Comparison of ENCODE assay signal across 27 cellular contexts in genomic region chr11:102853956-102854355, GRCh38. TPM values are rescaled to one million over a fixed set of nuclear protein-coding genes. Genes with fewer than 3 reads are reported as not detected.
DNase-seq lines count a peak whose midpoint lies in the region; ATAC-seq and TF ChIP-seq lines count a peak whose summit lies in the region.
"Had no signal": no experiment of that assay in that cellular context is flagged by ENCODE, and none has a peak within 500 bp of the region (broad histone marks: within the 10 kb centered on the region; RNA-seq: fewer than 3 reads in every experiment).

No MANE protein-coding gene starts in this region.

- peaks cover 33% of the 10 kb centered on the region for H3K4me1 Mint-ChIP-seq in MCF 10A (ENCODE audit: insufficient read depth, unreplicated experiment)
- no peaks in the 10 kb centered on the region for H3K4me1 Mint-ChIP-seq in activated CD4-positive, alpha-beta memory T cell treated with anti-CD3 and anti-CD28 coated beads, Interleukin-2, amount 10 ng/mL, durations not matched to agents 7 days and 5 days
- H3K4me1 Mint-ChIP-seq: CD4-positive, alpha-beta memory T cell; GM23338 had no signal

- intact Hi-C loops in MCF 10A (cut with micrococcal nuclease) (no loop called here), breast epithelium (cut with DNase I; ENCODE audit: low total_unique reads) (no loop called here)

- no peak overlapping the region for H3K4me3 ChIP-seq in breast epithelium
- H3K4me3 ChIP-seq in mucosa of stomach (ENCODE audit: low read length), result no peak overlapping the region
- H3K4me3 ChIP-seq: BLaER1, GM23338, HAP-1 had no signal

- H3K4me1 ChIP-seq in breast epithelium (no peaks in the 10 kb centered on the region), mucosa of stomach (ENCODE audit: control insufficient read depth, insufficient read depth, low read length) (peaks cover 40% of the 10 kb centered on the region)
- H3K4me1 ChIP-seq: BLaER1, Caco-2, HAP-1 had no signal

- ATAC-seq in esophagus mucosa (peak; percentile 93), HG03378 (IDR thresholded peaks at IDR 0.05; ENCODE audit: unreplicated experiment) (no peak)
- ATAC-seq: GM23338 had no signal

- no TSS peak for BruUV-seq in MCF 10A (replicated peaks; lab: Mats Ljungman, UMichigan)

- H3K36me3 ChIP-seq in breast epithelium, result no peaks in the 10 kb centered on the region
- no peaks in the 10 kb centered on the region for H3K36me3 ChIP-seq in mucosa of stomach (ENCODE audit: control insufficient read depth, insufficient read depth, low read length)
- H3K36me3 ChIP-seq: BLaER1, HAP-1 had no signal

- CTCF ChIA-PET in MCF 10A (lab: Yijun Ruan, JAX), result no interaction called here
- CTCF ChIA-PET in activated CD4-positive, alpha-beta memory T cell treated with anti-CD3 and anti-CD28 coated beads, Interleukin-2, amount 10 ng/mL, durations not matched to agents 7 days and 5 days (lab: Charles Lee), result no interaction called here

- H3K27me3 ChIP-seq in breast epithelium (no peaks in the 10 kb centered on the region), mucosa of stomach (ENCODE audit: control insufficient read depth, insufficient read depth, low read length) (no peaks in the 10 kb centered on the region)
- H3K27me3 ChIP-seq: BLaER1 had no signal

- TF ChIP-seq CTCF in MCF 10A (IDR thresholded peaks at IDR 0.05; ENCODE audit: unreplicated experiment) (no peak), breast epithelium (IDR thresholded peaks at IDR 0.05) (no peak)

- H3K27ac ChIP-seq in breast epithelium, result no peak overlapping the region
- H3K27ac ChIP-seq: 22Rv1, BLaER1, HL-60, KMS-11 had no signal

- H3K36me3 Mint-ChIP-seq in MCF 10A (ENCODE audit: insufficient read depth, unreplicated experiment), result no peaks in the 10 kb centered on the region
- H3K36me3 Mint-ChIP-seq in activated CD4-positive, alpha-beta memory T cell treated with anti-CD3 and anti-CD28 coated beads, Interleukin-2, amount 10 ng/mL, durations not matched to agents 7 days and 5 days (ENCODE audit: low read depth), result no peaks in the 10 kb centered on the region
- H3K36me3 Mint-ChIP-seq: CD4-positive, alpha-beta memory T cell had no signal

- no peaks in the 10 kb centered on the region for H3K27me3 Mint-ChIP-seq in MCF 10A (ENCODE audit: insufficient read depth, unreplicated experiment)
- H3K27me3 Mint-ChIP-seq in activated CD4-positive, alpha-beta memory T cell treated with anti-CD3 and anti-CD28 coated beads, Interleukin-2, amount 10 ng/mL, durations not matched to agents 7 days and 5 days, result peaks cover 5% of the 10 kb centered on the region

- no peaks in the 10 kb centered on the region for H3K9me3 Mint-ChIP-seq in MCF 10A (ENCODE audit: unreplicated experiment)
- H3K9me3 Mint-ChIP-seq in activated CD4-positive, alpha-beta memory T cell treated with anti-CD3 and anti-CD28 coated beads, Interleukin-2, amount 10 ng/mL, durations not matched to agents 7 days and 5 days, result no peaks in the 10 kb centered on the region
- H3K9me3 Mint-ChIP-seq: GM23338 had no signal

- H3K9ac ChIP-seq in mucosa of stomach (ENCODE audit: low read length), result peak overlapping the region; percentile 50
- H3K9ac ChIP-seq: BLaER1, KMS-11 had no signal

- H3K27ac Mint-ChIP-seq in MCF 10A (ENCODE audit: low read depth, unreplicated experiment), result peak overlapping the region; percentile 3
- H3K27ac Mint-ChIP-seq in activated CD4-positive, alpha-beta memory T cell treated with anti-CD3 and anti-CD28 coated beads, Interleukin-2, amount 10 ng/mL, durations not matched to agents 7 days and 5 days, result no peak overlapping the region
- H3K27ac Mint-ChIP-seq: CD4-positive, alpha-beta memory T cell; GM23338 had no signal

- DNase-seq in MCF 10A (ENCODE audit: unreplicated experiment) (peak; percentile 53), breast epithelium (ENCODE audit: low spot score in 2 of 2) (no peak), NCI-H2029 treated with DMSO at 0.1 percent for 48 hours (lab: John Stamatoyannopoulos, UW) (no peak), DMS79 treated with DMSO at 0.1 percent for 48 hours (lab: John Stamatoyannopoulos, UW) (no peak)
- DNase-seq in activated CD4-positive, alpha-beta memory T cell treated with anti-CD3 and anti-CD28 coated beads, Interleukin-2, amount 10 ng/mL, durations not matched to agents 7 days and 5 days, result no peak
- DNase-seq: ACHN; Caco-2; CD4-positive, alpha-beta memory T cell; IMR-90; NCI-H1105; NCI-H146; NCI-H2029; NCI-H2171; NCI-H524 treated with DMSO at 0.1 percent for 48 hours; NCI-H82; SHP77 had no signal

- no peak overlapping the region for H3K4me3 Mint-ChIP-seq in MCF 10A (ENCODE audit: unreplicated experiment)
- H3K4me3 Mint-ChIP-seq in activated CD4-positive, alpha-beta memory T cell treated with anti-CD3 and anti-CD28 coated beads, Interleukin-2, amount 10 ng/mL, durations not matched to agents 7 days and 5 days, result no peak overlapping the region
- H3K4me3 Mint-ChIP-seq: CD4-positive, alpha-beta memory T cell; GM23338 had no signal

- H3K9me3 ChIP-seq in breast epithelium, result no peaks in the 10 kb centered on the region
- no peaks in the 10 kb centered on the region for H3K9me3 ChIP-seq in mucosa of stomach (ENCODE audit: control insufficient read depth, low read length)
- H3K9me3 ChIP-seq: BLaER1, Caco-2, HAP-1 had no signal

- POLR2A ChIA-PET in MCF 10A (lab: Yijun Ruan, JAX), result interaction anchor here (1.0 kb wide), 1 partner anchor 92 kb away, joined by 3 read pairs; no protein-coding TSS in a partner anchor
- POLR2A ChIA-PET in activated CD4-positive, alpha-beta memory T cell treated with anti-CD3 and anti-CD28 coated beads, Interleukin-2, amount 10 ng/mL, durations not matched to agents 7 days and 5 days (lab: Charles Lee), result no interaction called here

- TF ChIP-seq POLR2A in breast epithelium (IDR thresholded peaks at IDR 0.05), result no peak

RNA-seq across cellular contexts. Expression of gene MMP3, which starts 10.5 kb away (rescaled TPM):
- total RNA-seq in MCF 10A (2022) (0.19 TPM in 1 of 2 replicates, not detected in the other), breast epithelium (10 to 100 TPM; 11.0 to 63.4 (median 23.9) TPM), esophagus mucosa (0.56 TPM)
- not detected for total RNA-seq in activated CD4-positive, alpha-beta memory T cell treated with anti-CD3 and anti-CD28 coated beads, Interleukin-2, amount 10 ng/mL, durations not matched to agents 7 days and 5 days
- total RNA-seq: Caco-2; CD4-positive, alpha-beta memory T cell; G401; GM23338; OCI-LY7 had no signal

RNA-seq across cellular contexts. Expression of gene MMP12, which starts 20.8 kb away (rescaled TPM):
- total RNA-seq in MCF 10A (2022), result not detected in 2 replicates
- 1 to 10 TPM in 1 of 3 donors, not detected in 2; 3.5 TPM for total RNA-seq in breast epithelium
- total RNA-seq in esophagus mucosa, result 0.16 TPM
- total RNA-seq in activated CD4-positive, alpha-beta memory T cell treated with anti-CD3 and anti-CD28 coated beads, Interleukin-2, amount 10 ng/mL, durations not matched to agents 7 days and 5 days, result not detected
- total RNA-seq: Caco-2; CD4-positive, alpha-beta memory T cell; G401; GM23338; IMR-90; OCI-LY7 had no signal

RNA-seq across cellular contexts. Expression of gene MMP1, which starts 56.0 kb away (rescaled TPM):
- 0.25 and 0.35 TPM in 2 replicates for total RNA-seq in MCF 10A (2022)
- total RNA-seq in breast epithelium, result not detected
- 3.5 TPM for total RNA-seq in esophagus mucosa
- not detected for total RNA-seq in activated CD4-positive, alpha-beta memory T cell treated with anti-CD3 and anti-CD28 coated beads, Interleukin-2, amount 10 ng/mL, durations not matched to agents 7 days and 5 days
- total RNA-seq: CD4-positive, alpha-beta memory T cell; GM23338; OCI-LY7 had no signal
